In genomic region chr7:133155642-133156041, GRCh38 we compare ENCODE assay signal across 11 cellular contexts.
"Had no signal": no experiment of that assay in that cellular context is flagged by ENCODE, and none has a peak within 500 bp of the region (broad histone marks: within the 10 kb centered on the region; RNA-seq: fewer than 3 reads in every experiment).

No MANE protein-coding gene starts in this region.

- ATAC-seq: GM23338, HCT116 had no signal

- H3K9ac ChIP-seq: GM23248 had no signal

- FAIRE-seq: H1, H54 had no signal

- H3K4me2 ChIP-seq: GM23338 had no signal

- H3K9me3 ChIP-seq: HAP-1 had no signal

- H2AFZ ChIP-seq: GM23248, GM23338 had no signal

- H3K27ac ChIP-seq: GM23248 had no signal

- H3K36me3 ChIP-seq: HAP-1 had no signal

- H3K4me3 Mint-ChIP-seq: GM23338, H9, HFFc6 had no signal

- H3K4me3 ChIP-seq: GM23248, GM23338, HAP-1 had no signal

- H3K9me3 Mint-ChIP-seq: GM23338, H9, HFFc6 had no signal

- DNase-seq: GOT3, H7, H9, HCEC 1CT, HFFc6 had no signal

- H3K4me1 ChIP-seq: HAP-1 had no signal
